ENCODE assay signal across 26 cellular contexts in the genomic region with DNA sequence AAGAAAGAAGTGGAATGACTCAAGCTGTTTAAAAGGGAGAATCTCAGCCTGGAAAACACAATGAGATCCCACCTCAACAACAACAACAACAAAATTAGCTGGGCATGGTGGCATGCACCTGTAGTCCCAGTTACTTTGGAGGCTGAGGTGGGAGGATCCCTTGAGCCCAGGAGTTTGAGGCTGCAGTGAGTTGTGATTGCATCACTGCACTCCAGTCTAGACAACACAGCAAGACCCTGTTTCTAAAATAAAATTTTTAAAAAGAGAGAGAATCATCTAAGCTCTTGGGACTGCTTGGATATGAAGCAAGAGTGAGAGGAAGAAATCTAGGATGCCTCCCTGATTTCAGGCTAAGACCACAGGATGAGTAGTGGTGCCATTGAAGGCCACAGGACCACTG.
"Had no signal": no experiment of that assay in that cellular context is flagged by ENCODE, and none has a peak within 500 bp of the region (broad histone marks: within the 10 kb centered on the region; RNA-seq: fewer than 3 reads in every experiment).

No MANE protein-coding gene starts in this region.

- H3K27ac Mint-ChIP-seq: activated CD4-positive, alpha-beta memory T cell treated with anti-CD3 and anti-CD28 coated beads for 36 hours; activated naive CD4-positive, alpha-beta T cell treated with anti-CD3 and anti-CD28 coated beads, Interleukin-2, amount 10 ng/mL, durations not matched to agents 7 days and 5 days; natural killer cell treated with Interleukin-12 subunit alpha and Interleukin-12 subunit beta and Interleukin-15 and Interleukin-18, amount 100 ng/mL, for 72 hours; progenitor cell of endocrine pancreas had no signal

- H3K9me3 ChIP-seq: adrenal gland, ascending aorta, gastrocnemius medialis, left lung, lower lobe of right lung, right lobe of liver, stomach, thyroid gland, upper lobe of left lung, vagina had no signal

- H3K4me1 ChIP-seq: adrenal gland, ascending aorta, gastrocnemius medialis, left lung, lower lobe of right lung, right lobe of liver, thyroid gland, vagina had no signal

- H3K36me3 Mint-ChIP-seq: activated CD4-positive, alpha-beta memory T cell treated with anti-CD3 and anti-CD28 coated beads for 36 hours; natural killer cell treated with Interleukin-12 subunit alpha and Interleukin-12 subunit beta and Interleukin-15 and Interleukin-18, amount 100 ng/mL, for 72 hours had no signal

- H3K27me3 Mint-ChIP-seq: activated CD4-positive, alpha-beta memory T cell treated with anti-CD3 and anti-CD28 coated beads for 36 hours; activated naive CD4-positive, alpha-beta T cell treated with anti-CD3 and anti-CD28 coated beads, Interleukin-2, amount 10 ng/mL, durations not matched to agents 7 days and 5 days; progenitor cell of endocrine pancreas had no signal

- H3K4me3 Mint-ChIP-seq: activated CD4-positive, alpha-beta memory T cell treated with anti-CD3 and anti-CD28 coated beads for 36 hours; activated naive CD4-positive, alpha-beta T cell treated with anti-CD3 and anti-CD28 coated beads, Interleukin-2, amount 10 ng/mL, durations not matched to agents 7 days and 5 days; natural killer cell treated with Interleukin-12 subunit alpha and Interleukin-12 subunit beta and Interleukin-15 and Interleukin-18, amount 100 ng/mL, for 72 hours had no signal

- H3K36me3 ChIP-seq: adrenal gland, ascending aorta, brain microvascular endothelial cell, gastrocnemius medialis, left lung, lower lobe of right lung, right lobe of liver, stomach, thyroid gland, upper lobe of left lung, vagina had no signal

- H3K4me3 ChIP-seq: adrenal gland, ascending aorta, coronary artery, dorsolateral prefrontal cortex, gastrocnemius medialis, left lung, lower lobe of right lung, right lobe of liver, stomach, thyroid gland, upper lobe of left lung, vagina had no signal

- ATAC-seq: gastrocnemius medialis; left lung; lower lobe of right lung; natural killer cell treated with Interleukin-12 subunit alpha and Interleukin-12 subunit beta and Interleukin-15 and Interleukin-18, amount 100 ng/mL, for 72 hours; right lobe of liver had no signal

- DNase-seq: activated CD4-positive, alpha-beta memory T cell treated with anti-CD3 and anti-CD28 coated beads for 36 hours; activated CD4-positive, CD25-positive, alpha-beta regulatory T cell treated with anti-CD3 and anti-CD28 coated beads, Interleukin-2, amount 50 U/mL, for 72 hours; activated effector memory CD4-positive, alpha-beta T cell treated with Interleukin-2 at 50 U/mL for 16 hours; activated naive CD4-positive, alpha-beta T cell treated with anti-CD3 and anti-CD28 coated beads, Interleukin-2, amount 10 ng/mL, durations not matched to agents 7 days and 5 days; activated T-cell treated with anti-CD3 and anti-CD28 coated beads, Interleukin-2, amount 50 U/mL, for 48 hours; adrenal gland; brain microvascular endothelial cell; dorsolateral prefrontal cortex; effector memory CD4-positive, alpha-beta T cell; gastrocnemius medialis; glutamatergic neuron; left lung; lower lobe of right lung; mesenchymal stem cell; right lobe of liver; stimulated activated CD4-positive, alpha-beta T cell treated with anti-CD3 and anti-CD28 coated beads, Interleukin-4, amount 100 ng/mL, for 1 hour; stomach; T-helper 1 cell; T1000; thyroid gland; upper lobe of left lung had no signal

- H3K27ac ChIP-seq: adrenal gland, ascending aorta, brain microvascular endothelial cell, coronary artery, gastrocnemius medialis, left lung, lower lobe of right lung, right lobe of liver, stomach, thyroid gland, upper lobe of left lung, vagina had no signal

- H3K9me3 Mint-ChIP-seq: activated CD4-positive, alpha-beta memory T cell treated with anti-CD3 and anti-CD28 coated beads for 36 hours; activated naive CD4-positive, alpha-beta T cell treated with anti-CD3 and anti-CD28 coated beads, Interleukin-2, amount 10 ng/mL, durations not matched to agents 7 days and 5 days had no signal

- H3K27me3 ChIP-seq: adrenal gland, ascending aorta, brain microvascular endothelial cell, dorsolateral prefrontal cortex, gastrocnemius medialis, left lung, right lobe of liver, stomach, thyroid gland, upper lobe of left lung, vagina had no signal
